Comparison of ENCODE assay signal across 26 cellular contexts in the genomic region with DNA sequence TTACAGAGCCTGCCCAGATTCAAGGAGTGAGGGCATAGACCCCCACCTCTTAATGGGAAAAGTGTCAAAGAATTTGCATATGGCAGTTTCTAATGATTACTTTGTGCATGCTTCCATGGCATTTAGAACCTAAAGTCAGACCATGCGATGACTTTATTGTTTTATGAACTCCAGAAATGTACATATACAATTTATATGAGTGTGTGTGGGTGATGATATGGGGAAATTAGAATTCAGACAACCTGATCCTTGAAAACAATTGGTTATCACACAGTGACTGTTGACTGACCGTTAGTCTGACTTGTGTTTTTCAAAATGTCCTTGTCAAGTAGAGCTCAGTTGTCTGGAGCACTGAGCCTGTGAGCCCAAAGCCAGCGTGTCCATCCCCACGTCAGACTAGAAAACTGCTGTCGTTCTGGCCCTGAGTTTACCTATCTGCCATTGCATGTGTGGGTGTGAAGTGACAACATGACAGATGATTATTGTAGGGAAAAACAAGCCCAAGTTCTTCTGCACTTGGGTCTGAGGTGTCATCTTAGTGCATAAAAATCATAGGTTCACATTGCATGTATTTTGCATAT.
"Had no signal": no experiment of that assay in that cellular context is flagged by ENCODE, and none has a peak within 500 bp of the region (broad histone marks: within the 10 kb centered on the region; RNA-seq: fewer than 3 reads in every experiment).

No MANE protein-coding gene starts in this region.

- H3K4me2 ChIP-seq: smooth muscle cell had no signal

- H3K27me3 ChIP-seq: left lung, ovary, right atrium auricular region, right lobe of liver, tibial nerve, upper lobe of left lung, vagina had no signal

- H3K4me1 Mint-ChIP-seq: naive B cell; stimulated activated memory B cell treated with anti-CD40 and anti-IgM and Interleukin-4, amounts not matched to agents 10 μg/mL and 1 μg/mL and 100 μg/mL, for 72 hours; stimulated activated naive CD8-positive, alpha-beta T cell treated with anti-CD3 and anti-CD28 coated beads, Interleukin-15, amount 100 ng/mL, for 72 hours had no signal

- H3K27ac Mint-ChIP-seq: naive B cell; natural killer cell; nephron progenitor cell; progenitor cell of endocrine pancreas; stimulated activated memory B cell treated with anti-CD40 and anti-IgM and Interleukin-4, amounts not matched to agents 10 μg/mL and 1 μg/mL and 100 μg/mL, for 72 hours; stimulated activated naive CD8-positive, alpha-beta T cell treated with anti-CD3 and anti-CD28 coated beads, Interleukin-15, amount 100 ng/mL, for 72 hours had no signal

- H3K4me1 ChIP-seq: left lung, lower lobe of right lung, right atrium auricular region, tibial nerve, upper lobe of left lung, vagina had no signal

- H3K9me3 Mint-ChIP-seq: naive B cell; natural killer cell; nephron progenitor cell; stimulated activated memory B cell treated with anti-CD40 and anti-IgM and Interleukin-4, amounts not matched to agents 10 μg/mL and 1 μg/mL and 100 μg/mL, for 72 hours; stimulated activated naive CD8-positive, alpha-beta T cell treated with anti-CD3 and anti-CD28 coated beads, Interleukin-15, amount 100 ng/mL, for 72 hours had no signal

- DNase-seq: hippocampal formation; kidney glomerular epithelial cell; left cardiac atrium; left lung; lower lobe of right lung; mammary epithelial cell; mesenchymal stem cell; naive B cell; natural killer cell; nephron progenitor cell; ovary; right lobe of liver; stimulated activated CD4-positive, alpha-beta T cell treated with anti-CD3 and anti-CD28 coated beads, Interleukin-1b, Interleukin-23, amount 100 ng/mL, for 48 hours; stimulated activated CD4-positive, alpha-beta T cell treated with anti-CD3 and anti-CD28 coated beads, Interleukin-2, amount 100 ng/mL, for 48 hours; stimulated activated CD4-positive, alpha-beta T cell treated with anti-CD3 and anti-CD28 coated beads, Interleukin-4, amount 100 ng/mL, for 4 hours; stimulated activated CD8-positive, alpha-beta memory T cell treated with anti-CD3 and anti-CD28 coated beads, Interleukin-4, amount 100 ng/mL, for 48 hours; stimulated activated naive CD4-positive, alpha-beta T cell treated with Interleukin-2 at 50 U/mL for 16 hours; stimulated activated naive CD8-positive, alpha-beta T cell treated with anti-CD3 and anti-CD28 coated beads, Interleukin-15, amount 100 ng/mL, for 72 hours; substantia nigra; upper lobe of left lung had no signal

- H3K36me3 ChIP-seq: left lung, lower lobe of right lung, ovary, right atrium auricular region, right lobe of liver, tibial nerve, upper lobe of left lung, vagina had no signal

- H3K9me3 ChIP-seq: left lung, lower lobe of right lung, ovary, right atrium auricular region, right lobe of liver, tibial nerve, upper lobe of left lung, vagina had no signal

- ATAC-seq: left cardiac atrium; lower lobe of right lung; natural killer cell; right lobe of liver; stimulated activated memory B cell treated with anti-CD40 and anti-IgM and Interleukin-4, amounts not matched to agents 10 μg/mL and 1 μg/mL and 100 μg/mL, for 72 hours; stimulated activated naive CD8-positive, alpha-beta T cell treated with anti-CD3 and anti-CD28 coated beads, Interleukin-15, amount 100 ng/mL, for 72 hours had no signal

- H3K4me3 ChIP-seq: left lung, lower lobe of right lung, ovary, right atrium auricular region, right lobe of liver, smooth muscle cell, tibial nerve, upper lobe of left lung, vagina had no signal

- H3K36me3 Mint-ChIP-seq: naive B cell; natural killer cell; stimulated activated memory B cell treated with anti-CD40 and anti-IgM and Interleukin-4, amounts not matched to agents 10 μg/mL and 1 μg/mL and 100 μg/mL, for 72 hours had no signal

- H3K27ac ChIP-seq: left lung, lower lobe of right lung, ovary, right atrium auricular region, right lobe of liver, tibial nerve, upper lobe of left lung, vagina had no signal

- H3K27me3 Mint-ChIP-seq: naive B cell; progenitor cell of endocrine pancreas; stimulated activated memory B cell treated with anti-CD40 and anti-IgM and Interleukin-4, amounts not matched to agents 10 μg/mL and 1 μg/mL and 100 μg/mL, for 72 hours had no signal

- H3K4me3 Mint-ChIP-seq: naive B cell; natural killer cell; nephron progenitor cell; stimulated activated memory B cell treated with anti-CD40 and anti-IgM and Interleukin-4, amounts not matched to agents 10 μg/mL and 1 μg/mL and 100 μg/mL, for 72 hours; stimulated activated naive CD8-positive, alpha-beta T cell treated with anti-CD3 and anti-CD28 coated beads, Interleukin-15, amount 100 ng/mL, for 72 hours had no signal
